ENCODE assay signal across 2 cellular contexts in genomic region chr16:9681556-9681955, GRCh38.
TF ChIP-seq lines count a peak whose summit lies in the region.

No MANE protein-coding gene starts in this region.

TF ChIP-seq in HepG2, 621 proteins besides CTCF, POLR2A, EP300 and RAD21:
- TF ChIP-seq ZNF652 (CRISPR knock-in tag; IDR thresholded peaks at IDR 0.05; ENCODE audit: borderline replicate concordance, low read depth): no peak
- no peak for TF ChIP-seq NFRKB (IDR thresholded peaks at IDR 0.05)
- no peak for TF ChIP-seq HOXA7 (CRISPR knock-in tag; IDR thresholded peaks at IDR 0.05)
- no peak for TF ChIP-seq RBAK (CRISPR knock-in tag; IDR thresholded peaks at IDR 0.05)
- no peak for TF ChIP-seq MBNL3 (CRISPR knock-in tag; conservative IDR thresholded peaks at IDR 0.05)
- TF ChIP-seq ZBTB43 (CRISPR knock-in tag; conservative IDR thresholded peaks at IDR 0.05): no peak
- TF ChIP-seq CEBPG (CRISPR knock-in tag; IDR thresholded peaks at IDR 0.05): no peak
- no peak for TF ChIP-seq ZFP36L1 (CRISPR knock-in tag; IDR thresholded peaks at IDR 0.05)
- no peak for TF ChIP-seq ZNF598 (CRISPR knock-in tag; IDR thresholded peaks at IDR 0.05; ENCODE audit: borderline replicate concordance)
- TF ChIP-seq PCBP2 (optimal IDR thresholded peaks at IDR 0.05; ENCODE audit: low read depth, low read length, poor library complexity, severe bottlenecking): no peak
- no peak for TF ChIP-seq ZNF616 (CRISPR knock-in tag; IDR thresholded peaks at IDR 0.05; ENCODE audit: low read depth)
- TF ChIP-seq MXI1 (IDR thresholded peaks at IDR 0.05; ENCODE audit: borderline replicate concordance, low read depth, low read length): no peak
- no peak for TF ChIP-seq ZKSCAN8 (CRISPR knock-in tag; IDR thresholded peaks at IDR 0.05; ENCODE audit: borderline replicate concordance)
- no peak for TF ChIP-seq NFE2L2 (IDR thresholded peaks at IDR 0.05; ENCODE audit: low read length)
- no peak for TF ChIP-seq PHB2 (IDR thresholded peaks at IDR 0.05; ENCODE audit: partially characterized antibody)
- TF ChIP-seq NR1H2 (CRISPR knock-in tag; IDR thresholded peaks at IDR 0.05; ENCODE audit: borderline replicate concordance, low read depth): no peak

TF ChIP-seq in H1, 55 proteins besides CTCF, POLR2A, EP300 and RAD21:
- TF ChIP-seq RBBP5 (IDR thresholded peaks at IDR 0.05; ENCODE audit: borderline replicate concordance, low read depth, low read length): no peak
- no peak for TF ChIP-seq KDM5A (IDR thresholded peaks at IDR 0.05; ENCODE audit: low read length)
- TF ChIP-seq GTF2F1 (IDR thresholded peaks at IDR 0.05; ENCODE audit: borderline replicate concordance, low read depth, low read length): no peak
- no peak for TF ChIP-seq MAFK (IDR thresholded peaks at IDR 0.05; ENCODE audit: low read depth, low read length)
- TF ChIP-seq SAP30 (IDR thresholded peaks at IDR 0.05; ENCODE audit: insufficient read depth, insufficient replicate concordance, low read length): no peak
- no peak for TF ChIP-seq ASH2L (IDR thresholded peaks at IDR 0.05; ENCODE audit: low read length)
- TF ChIP-seq BCL11A (IDR thresholded peaks at IDR 0.05; ENCODE audit: low read depth in 2 of 2, low read length in 2 of 2): no peak
- no peak for TF ChIP-seq TEAD4 (IDR thresholded peaks at IDR 0.05; ENCODE audit: low read depth, low read length)
- no peak for TF ChIP-seq SP1 (IDR thresholded peaks at IDR 0.05; ENCODE audit: low read depth, low read length)
- no peak for TF ChIP-seq CBX5 (IDR thresholded peaks at IDR 0.05; ENCODE audit: low read depth, low read length)
- no peak for TF ChIP-seq NRF1 (IDR thresholded peaks at IDR 0.05; ENCODE audit: low read depth, low read length)
- TF ChIP-seq POU5F1 (IDR thresholded peaks at IDR 0.05; ENCODE audit: low read depth, low read length): no peak
- no peak for TF ChIP-seq YY1 (IDR thresholded peaks at IDR 0.05; ENCODE audit: low read depth, low read length)
- TF ChIP-seq RNF2 (IDR thresholded peaks at IDR 0.05; ENCODE audit: borderline replicate concordance, low read depth, low read length, missing control alignments, poor library complexity, severe bottlenecking): no peak
- TF ChIP-seq PHF8 (conservative IDR thresholded peaks at IDR 0.05; ENCODE audit: low read depth, low read length): no peak
- no peak for TF ChIP-seq RFX5 (IDR thresholded peaks at IDR 0.05; ENCODE audit: borderline replicate concordance, low read depth, low read length)
- TF ChIP-seq KDM4A (IDR thresholded peaks at IDR 0.05; ENCODE audit: low read depth, low read length, severe bottlenecking): no peak
- no peak for TF ChIP-seq EZH2 (IDR thresholded peaks at IDR 0.05; ENCODE audit: low read depth, low read length, severe bottlenecking)
